Comparison of ENCODE assay signal across 1 cellular context in the genomic region with DNA sequence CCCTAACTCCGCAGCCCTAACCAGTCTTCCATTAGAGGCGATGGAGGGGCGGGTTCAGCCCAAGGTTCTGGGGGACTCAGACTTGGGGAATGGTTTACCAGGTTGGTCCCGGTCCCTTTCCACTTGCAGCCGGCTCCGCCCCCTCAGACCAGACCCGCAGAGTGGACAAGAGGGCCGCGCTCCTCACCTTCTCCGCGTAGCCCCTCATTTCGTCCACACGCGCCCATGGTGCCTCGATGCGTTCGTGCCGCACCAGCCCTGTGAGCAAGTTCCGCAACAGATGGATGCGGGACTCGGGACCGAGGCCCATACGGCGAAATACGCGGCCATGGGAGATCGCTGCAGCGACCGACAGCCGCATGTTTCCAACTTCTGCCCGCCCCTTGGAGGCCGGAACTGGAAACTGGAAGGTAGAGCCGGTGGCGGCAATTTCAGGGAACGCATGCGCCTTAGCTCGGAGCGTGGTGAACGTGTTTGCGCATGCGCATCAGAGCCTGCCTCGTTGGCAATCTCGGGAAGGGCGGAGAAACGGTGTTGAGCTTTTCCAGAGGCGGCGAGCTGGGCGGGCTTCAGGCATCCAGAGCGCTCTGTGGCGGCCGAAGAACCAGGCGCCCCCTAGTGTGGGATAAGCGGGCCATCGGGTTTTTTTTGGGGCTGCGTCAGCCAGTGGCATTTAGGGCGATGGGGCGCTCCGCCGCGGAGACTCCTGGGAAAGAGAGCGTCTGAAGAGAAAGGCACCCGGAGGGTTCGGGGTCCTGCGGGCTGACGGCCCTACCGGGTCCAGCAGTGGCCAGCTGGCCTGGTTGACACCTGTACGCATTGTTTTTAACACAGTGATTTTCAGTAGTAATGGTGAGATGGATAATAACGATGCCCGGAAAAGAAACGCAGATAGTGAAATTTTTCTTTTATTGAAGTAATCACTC.
TF ChIP-seq lines count a peak whose summit lies in the region.

MRPL17 (minus strand) TSS at position 405 of the 926 bp plus-strand sequence; CDS start at position 361, 44 bp downstream.

TF ChIP-seq in K562, 482 proteins besides CTCF, POLR2A, EP300 and RAD21 (continued from another document and continues in another):
- 0 out of 4 replicates have a peak, but pooled peaks of 1 of the 2 experiments have one; percentile 33 for TF ChIP-seq BCLAF1 (IDR thresholded peaks at IDR 0.05; ENCODE audit: borderline replicate concordance in 1 of 2, control insufficient read depth in 1 of 2, low read depth in 2 of 2, low read length in 1 of 2)
- peak; percentile 98 for TF ChIP-seq SUPT5H (IDR thresholded peaks at IDR 0.05)
- peak; percentile 89 for TF ChIP-seq CTBP1 (IDR thresholded peaks at IDR 0.05; ENCODE audit: borderline replicate concordance)
- TF ChIP-seq PRMT5 (CRISPR knock-in tag; IDR thresholded peaks at IDR 0.05): no peak
- TF ChIP-seq ETV5 (CRISPR knock-in tag; IDR thresholded peaks at IDR 0.05; ENCODE audit: low read depth): peak; percentile 79; the same call in 1 of the 2 replicates
- no peak for TF ChIP-seq BMI1 (IDR thresholded peaks at IDR 0.05; ENCODE audit: low read length)
- peak; percentile 73; the same call in 1 of the 2 replicates for TF ChIP-seq PHB (CRISPR knock-in tag; IDR thresholded peaks at IDR 0.05)
- no peak for TF ChIP-seq ZNF780A (CRISPR knock-in tag; IDR thresholded peaks at IDR 0.05)
- peak; percentile 13; the same call in 1 of the 2 replicates for TF ChIP-seq ARID2 (IDR thresholded peaks at IDR 0.05)
- peak; percentile 66; the same call in 1 of the 2 replicates for TF ChIP-seq ZNF143 (CRISPR knock-in tag; IDR thresholded peaks at IDR 0.05)
- 0 out of 2 replicates have a peak, but pooled peaks have one; percentile 25 for TF ChIP-seq ZNF695 (CRISPR knock-in tag; IDR thresholded peaks at IDR 0.05)
- TF ChIP-seq, protein P1, sequence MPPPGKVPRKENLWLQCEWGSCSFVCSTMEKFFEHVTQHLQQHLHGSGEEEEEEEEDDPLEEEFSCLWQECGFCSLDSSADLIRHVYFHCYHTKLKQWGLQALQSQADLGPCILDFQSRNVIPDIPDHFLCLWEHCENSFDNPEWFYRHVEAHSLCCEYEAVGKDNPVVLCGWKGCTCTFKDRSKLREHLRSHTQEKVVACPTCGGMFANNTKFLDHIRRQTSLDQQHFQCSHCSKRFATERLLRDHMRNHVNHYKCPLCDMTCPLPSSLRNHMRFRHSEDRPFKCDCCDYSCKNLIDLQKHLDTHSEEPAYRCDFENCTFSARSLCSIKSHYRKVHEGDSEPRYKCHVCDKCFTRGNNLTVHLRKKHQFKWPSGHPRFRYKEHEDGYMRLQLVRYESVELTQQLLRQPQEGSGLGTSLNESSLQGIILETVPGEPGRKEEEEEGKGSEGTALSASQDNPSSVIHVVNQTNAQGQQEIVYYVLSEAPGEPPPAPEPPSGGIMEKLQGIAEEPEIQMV (tag; conservative IDR thresholded peaks at IDR 0.05; ENCODE audit: low read depth): no peak
- TF ChIP-seq, protein P2, sequence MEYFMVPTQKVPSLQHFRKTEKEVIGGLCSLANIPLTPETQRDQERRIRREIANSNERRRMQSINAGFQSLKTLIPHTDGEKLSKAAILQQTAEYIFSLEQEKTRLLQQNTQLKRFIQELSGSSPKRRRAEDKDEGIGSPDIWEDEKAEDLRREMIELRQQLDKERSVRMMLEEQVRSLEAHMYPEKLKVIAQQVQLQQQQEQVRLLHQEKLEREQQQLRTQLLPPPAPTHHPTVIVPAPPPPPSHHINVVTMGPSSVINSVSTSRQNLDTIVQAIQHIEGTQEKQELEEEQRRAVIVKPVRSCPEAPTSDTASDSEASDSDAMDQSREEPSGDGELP (CRISPR knock-in tag; IDR thresholded peaks at IDR 0.05; ENCODE audit: borderline replicate concordance): peak; percentile 88; the same call in 1 of the 2 replicates
- TF ChIP-seq ZNF124 (CRISPR knock-in tag; IDR thresholded peaks at IDR 0.05): no peak
- peak; percentile 90 for TF ChIP-seq GABPA (tag; conservative IDR thresholded peaks at IDR 0.05; ENCODE audit: low read depth)
- TF ChIP-seq NCOA1 (IDR thresholded peaks at IDR 0.05; ENCODE audit: low read depth): no peak
- peak in 1 of 2 experiments; percentile 72; a peak in 1 of 4 replicates for TF ChIP-seq UBTF (IDR thresholded peaks at IDR 0.05; ENCODE audit: borderline replicate concordance in 1 of 2, low read depth in 2 of 2, low read length in 2 of 2)
- TF ChIP-seq IRF9 (tag; IDR thresholded peaks at IDR 0.05): no peak
- TF ChIP-seq MNT (conservative IDR thresholded peaks at IDR 0.05): peak; percentile 91 to 95
- TF ChIP-seq, protein P3, sequence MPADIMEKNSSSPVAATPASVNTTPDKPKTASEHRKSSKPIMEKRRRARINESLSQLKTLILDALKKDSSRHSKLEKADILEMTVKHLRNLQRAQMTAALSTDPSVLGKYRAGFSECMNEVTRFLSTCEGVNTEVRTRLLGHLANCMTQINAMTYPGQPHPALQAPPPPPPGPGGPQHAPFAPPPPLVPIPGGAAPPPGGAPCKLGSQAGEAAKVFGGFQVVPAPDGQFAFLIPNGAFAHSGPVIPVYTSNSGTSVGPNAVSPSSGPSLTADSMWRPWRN (IDR thresholded peaks at IDR 0.05; ENCODE audit: low read depth): 0 out of 2 replicates have a peak, but pooled peaks have one; percentile 20
- no peak for TF ChIP-seq MEF2A (IDR thresholded peaks at IDR 0.05; ENCODE audit: control insufficient read depth, low read depth, low read length)
- TF ChIP-seq CC2D1A (IDR thresholded peaks at IDR 0.05): peak; percentile 46; the same call in 1 of the 2 replicates
- no peak for TF ChIP-seq BRCA1 (IDR thresholded peaks at IDR 0.05)
- TF ChIP-seq BRCA1 (CRISPR knock-in tag; IDR thresholded peaks at IDR 0.05): 0 out of 2 replicates have a peak, but pooled peaks have one; percentile 91
- TF ChIP-seq RBM17 (IDR thresholded peaks at IDR 0.05; ENCODE audit: borderline replicate concordance, low read depth, low read length): no peak
- no peak for TF ChIP-seq RBM25 (IDR thresholded peaks at IDR 0.05; ENCODE audit: low read depth, low read length, severe bottlenecking)
- TF ChIP-seq XRCC5 (IDR thresholded peaks at IDR 0.05; ENCODE audit: low read depth, low read length): peak; percentile 94
- peak; percentile 83 for TF ChIP-seq ETV1 (tag; conservative IDR thresholded peaks at IDR 0.05; ENCODE audit: low read depth)
- no peak for TF ChIP-seq ZNF354B (CRISPR knock-in tag; IDR thresholded peaks at IDR 0.05)
- peak; percentile 90 for TF ChIP-seq RB1 (IDR thresholded peaks at IDR 0.05; ENCODE audit: low read depth)
- peak; percentile 74 for TF ChIP-seq TAF9B (IDR thresholded peaks at IDR 0.05; ENCODE audit: partially characterized antibody)
- no peak for TF ChIP-seq ZNF436 (CRISPR knock-in tag; IDR thresholded peaks at IDR 0.05)
- TF ChIP-seq ZNF507 (tag; conservative IDR thresholded peaks at IDR 0.05): no peak
- TF ChIP-seq RFX7 (CRISPR knock-in tag; IDR thresholded peaks at IDR 0.05): no peak
- TF ChIP-seq THAP7 (CRISPR knock-in tag; IDR thresholded peaks at IDR 0.05): no peak
- no peak for TF ChIP-seq TCF15 (CRISPR knock-in tag; IDR thresholded peaks at IDR 0.05)
- no peak for TF ChIP-seq MCM3 (IDR thresholded peaks at IDR 0.05)
- no peak for TF ChIP-seq ZFP1 (CRISPR knock-in tag; IDR thresholded peaks at IDR 0.05)
- TF ChIP-seq HDAC1 (IDR thresholded peaks at IDR 0.05): peak; percentile 33 to 97; a peak in 2 of 4 replicates
- TF ChIP-seq, protein P4, sequence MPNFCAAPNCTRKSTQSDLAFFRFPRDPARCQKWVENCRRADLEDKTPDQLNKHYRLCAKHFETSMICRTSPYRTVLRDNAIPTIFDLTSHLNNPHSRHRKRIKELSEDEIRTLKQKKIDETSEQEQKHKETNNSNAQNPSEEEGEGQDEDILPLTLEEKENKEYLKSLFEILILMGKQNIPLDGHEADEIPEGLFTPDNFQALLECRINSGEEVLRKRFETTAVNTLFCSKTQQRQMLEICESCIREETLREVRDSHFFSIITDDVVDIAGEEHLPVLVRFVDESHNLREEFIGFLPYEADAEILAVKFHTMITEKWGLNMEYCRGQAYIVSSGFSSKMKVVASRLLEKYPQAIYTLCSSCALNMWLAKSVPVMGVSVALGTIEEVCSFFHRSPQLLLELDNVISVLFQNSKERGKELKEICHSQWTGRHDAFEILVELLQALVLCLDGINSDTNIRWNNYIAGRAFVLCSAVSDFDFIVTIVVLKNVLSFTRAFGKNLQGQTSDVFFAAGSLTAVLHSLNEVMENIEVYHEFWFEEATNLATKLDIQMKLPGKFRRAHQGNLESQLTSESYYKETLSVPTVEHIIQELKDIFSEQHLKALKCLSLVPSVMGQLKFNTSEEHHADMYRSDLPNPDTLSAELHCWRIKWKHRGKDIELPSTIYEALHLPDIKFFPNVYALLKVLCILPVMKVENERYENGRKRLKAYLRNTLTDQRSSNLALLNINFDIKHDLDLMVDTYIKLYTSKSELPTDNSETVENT (CRISPR knock-in tag; IDR thresholded peaks at IDR 0.05): peak; percentile 67
- peak; percentile 44 for TF ChIP-seq NEUROD1 (IDR thresholded peaks at IDR 0.05; ENCODE audit: borderline replicate concordance, low read depth, low read length, partially characterized antibody)
- TF ChIP-seq ZBTB8A (IDR thresholded peaks at IDR 0.05; ENCODE audit: partially characterized antibody): no peak
- TF ChIP-seq NUFIP1 (IDR thresholded peaks at IDR 0.05; ENCODE audit: partially characterized antibody): no peak
